8 cellular contexts compared by ENCODE assay signal in the genomic region with DNA sequence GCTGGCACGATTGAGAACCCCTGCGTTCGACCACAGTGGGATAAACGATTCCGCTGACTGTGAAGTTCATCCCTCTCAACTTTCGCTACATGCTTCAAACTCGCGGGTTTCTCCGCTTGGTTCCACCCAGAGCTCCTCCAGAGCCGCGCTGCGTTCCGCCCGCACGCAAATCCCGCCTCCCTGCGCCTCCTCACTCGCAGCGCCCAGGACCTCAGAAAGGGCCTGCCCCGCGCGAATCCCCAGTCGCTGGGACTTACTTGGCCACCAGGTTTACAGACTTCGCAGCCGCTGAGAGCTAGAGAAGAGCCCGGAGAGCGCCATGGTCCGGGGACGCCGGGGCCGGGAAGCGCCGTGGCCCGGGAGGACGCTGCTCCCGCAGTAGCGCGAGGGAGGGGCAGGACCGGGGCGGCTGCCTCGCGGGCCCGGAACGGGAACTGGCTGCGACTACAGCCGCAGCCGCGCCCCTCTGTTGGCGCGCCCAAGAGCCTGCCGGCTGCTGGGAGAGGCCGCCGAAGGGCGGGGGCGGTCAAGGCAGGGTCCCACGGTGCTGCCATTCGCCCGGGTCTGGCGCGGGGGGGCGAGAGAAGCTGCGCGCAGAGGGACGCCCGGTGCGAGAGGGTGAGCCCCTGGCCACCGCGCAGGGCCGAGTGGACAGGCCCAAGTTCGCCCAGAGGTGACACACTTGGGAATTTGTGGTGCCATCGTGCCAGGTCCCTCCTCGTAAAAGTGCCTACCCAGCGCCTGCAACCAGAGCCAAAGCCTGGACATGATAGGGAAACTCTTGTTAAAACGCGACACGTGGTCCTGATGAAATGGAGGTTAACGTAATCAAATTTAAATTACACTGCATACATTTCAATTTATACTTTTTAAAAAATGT. TPM values are rescaled to one million over a fixed set of nuclear protein-coding genes. Genes with fewer than 3 reads are reported as not detected.
DNase-seq lines count a peak whose midpoint lies in the region; TF ChIP-seq lines count a peak whose summit lies in the region.

A gene with protein sequence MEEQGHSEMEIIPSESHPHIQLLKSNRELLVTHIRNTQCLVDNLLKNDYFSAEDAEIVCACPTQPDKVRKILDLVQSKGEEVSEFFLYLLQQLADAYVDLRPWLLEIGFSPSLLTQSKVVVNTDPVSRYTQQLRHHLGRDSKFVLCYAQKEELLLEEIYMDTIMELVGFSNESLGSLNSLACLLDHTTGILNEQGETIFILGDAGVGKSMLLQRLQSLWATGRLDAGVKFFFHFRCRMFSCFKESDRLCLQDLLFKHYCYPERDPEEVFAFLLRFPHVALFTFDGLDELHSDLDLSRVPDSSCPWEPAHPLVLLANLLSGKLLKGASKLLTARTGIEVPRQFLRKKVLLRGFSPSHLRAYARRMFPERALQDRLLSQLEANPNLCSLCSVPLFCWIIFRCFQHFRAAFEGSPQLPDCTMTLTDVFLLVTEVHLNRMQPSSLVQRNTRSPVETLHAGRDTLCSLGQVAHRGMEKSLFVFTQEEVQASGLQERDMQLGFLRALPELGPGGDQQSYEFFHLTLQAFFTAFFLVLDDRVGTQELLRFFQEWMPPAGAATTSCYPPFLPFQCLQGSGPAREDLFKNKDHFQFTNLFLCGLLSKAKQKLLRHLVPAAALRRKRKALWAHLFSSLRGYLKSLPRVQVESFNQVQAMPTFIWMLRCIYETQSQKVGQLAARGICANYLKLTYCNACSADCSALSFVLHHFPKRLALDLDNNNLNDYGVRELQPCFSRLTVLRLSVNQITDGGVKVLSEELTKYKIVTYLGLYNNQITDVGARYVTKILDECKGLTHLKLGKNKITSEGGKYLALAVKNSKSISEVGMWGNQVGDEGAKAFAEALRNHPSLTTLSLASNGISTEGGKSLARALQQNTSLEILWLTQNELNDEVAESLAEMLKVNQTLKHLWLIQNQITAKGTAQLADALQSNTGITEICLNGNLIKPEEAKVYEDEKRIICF (minus strand): TSS at position 436 of the 880 bp plus-strand sequence. CDS start 21,863 bp downstream, outside the sequence.

- no peak within 1 kb of the TSS for H4K91ac ChIP-seq in H9 (ENCODE audit: insufficient read length, low read depth, low read length)

- DNase-seq in GM03348 (ENCODE audit: low spot score) (peak; percentile 92), H9 (peak; percentile 77), MM.1S (peak; percentile 66), SW480 (ENCODE audit: low spot score) (peak; percentile 85), adipocyte (ENCODE audit: low read depth) (peak; percentile 92), cardiac septum (ENCODE audit: low spot score) (peak; percentile 94), posterior cingulate gyrus (peak; percentile 35 to 95 (median 66)), transverse colon (peak; percentile 88)

- H3K4me3 Mint-ChIP-seq in H9, result peak within 1 kb of the TSS; percentile 81 to 87

- H3K14ac ChIP-seq in H9 (ENCODE audit: insufficient read depth, low read length), result peak within 1 kb of the TSS; percentile 77

- TF ChIP-seq EP300 in transverse colon (IDR thresholded peaks at IDR 0.05; ENCODE audit: low read depth), result no peak

- no peak within 1 kb of the TSS for H2BK15ac ChIP-seq in H9 (ENCODE audit: low read depth, low read length)

- peak within 1 kb of the TSS; percentile 54 for H3K18ac ChIP-seq in H9 (ENCODE audit: insufficient read length, low read depth, low read length)

- H2BK5ac ChIP-seq in H9 (ENCODE audit: insufficient read length, low read length), result no peak within 1 kb of the TSS

- H2AFZ ChIP-seq in H9 (ENCODE audit: low read length) (no peak within 1 kb of the TSS), MM.1S (ENCODE audit: low read length) (peak within 1 kb of the TSS; percentile 90)

- intact Hi-C loops in cardiac septum (cut with DNase I) (loop anchor here (1.0 to 5.0 kb wide), 3 partner anchors 8 to 196 kb away; partner anchors contain the start of genes GGCT and ZNRF2), posterior cingulate gyrus (cut with DNase I) (no loop called here), transverse colon (cut with DNase I; ENCODE audit: low total_unique reads) (no loop called here)

- H3K9me3 ChIP-seq in H9 (ENCODE audit: control insufficient read depth, low read depth, low read length) (no peaks in the 10 kb centered on the region), MM.1S (replicated peaks; ENCODE audit: insufficient read depth, low read length) (no peaks in the 10 kb centered on the region), adipocyte (ENCODE audit: control insufficient read depth, low read length) (no peaks in the 10 kb centered on the region), transverse colon (no peaks in the 10 kb centered on the region)

- peaks cover 22% of the 10 kb centered on the region for H3K27me3 Mint-ChIP-seq in H9 (ENCODE audit: low read depth)

- H3K27ac ChIP-seq in H9 (ENCODE audit: insufficient read length, low read depth, low read length), result no peak within 1 kb of the TSS
- H3K27ac ChIP-seq in MM.1S (ENCODE audit: low read length), result peak within 1 kb of the TSS; percentile 48; the same call in 1 of the 2 replicates
- peak within 1 kb of the TSS; percentile 91 to 96 (median 94) for H3K27ac ChIP-seq in transverse colon

- H3K9me2 ChIP-seq in MM.1S (replicated peaks; ENCODE audit: insufficient read depth, low read length), result no peaks in the 10 kb centered on the region

- H3K9ac ChIP-seq in H9 (ENCODE audit: extremely low read depth, insufficient read length, low read length) (peak within 1 kb of the TSS; percentile 17), MM.1S (ENCODE audit: low read length) (peak within 1 kb of the TSS; percentile 63), adipocyte (ENCODE audit: low read length) (peak within 1 kb of the TSS; percentile 81)

- no peaks in the 10 kb centered on the region for H3K4me1 ChIP-seq in H9 (ENCODE audit: insufficient read depth, low read length)
- no peaks in the 10 kb centered on the region for H3K4me1 ChIP-seq in MM.1S (ENCODE audit: low read length)
- peaks cover 46% of the 10 kb centered on the region for H3K4me1 ChIP-seq in adipocyte (ENCODE audit: control insufficient read depth, insufficient read depth, low read length)
- peaks cover 0 to 40% (median 27%) of the 10 kb centered on the region in 4 donors for H3K4me1 ChIP-seq in transverse colon

- WGBS in H9 (ENCODE audit: extremely low coverage, insufficient read length, low lambda C conversion rate), result no CpG with 5 or more reads among the region's 77 CpGs
- WGBS in transverse colon (ENCODE audit: low coverage in 1 of 2), 2 donors, result 0% methylated on average over 4 to 48 of the region's 77 CpGs

- no peaks in the 10 kb centered on the region for H3K79me2 ChIP-seq in H9 (ENCODE audit: insufficient read depth, low read length)
- no peaks in the 10 kb centered on the region for H3K79me2 ChIP-seq in MM.1S (ENCODE audit: low read length)

- peak; percentile 33; the same call in 2 of the 3 replicates for TF ChIP-seq CTCF in H9 (conservative IDR thresholded peaks at IDR 0.05)
- peak; percentile 14; the same call in 1 of the 2 replicates for TF ChIP-seq CTCF in MM.1S (IDR thresholded peaks at IDR 0.05; ENCODE audit: low read length)
- TF ChIP-seq CTCF in transverse colon (IDR thresholded peaks at IDR 0.05), result peak in 2 of 5 experiments; percentile 21 to 22

- no peak within 1 kb of the TSS for H4K8ac ChIP-seq in H9 (replicated peaks; ENCODE audit: insufficient read length, low read depth, low read length)

- peaks cover 6% of the 10 kb centered on the region; the same call in 1 of the 2 replicates for H3F3A ChIP-seq in MM.1S (ENCODE audit: insufficient read depth, low read length)

- H4K5ac ChIP-seq in H9 (ENCODE audit: insufficient read length, low read depth, low read length), result no peak within 1 kb of the TSS

- no peaks in the 10 kb centered on the region for H3K79me1 ChIP-seq in H9 (ENCODE audit: insufficient read depth, low read depth, low read length, poor library complexity, severe bottlenecking)

- H3K23ac ChIP-seq in H9 (ENCODE audit: insufficient read length, low read depth, low read length), result no peak within 1 kb of the TSS

- no peak within 1 kb of the TSS for H2BK12ac ChIP-seq in H9 (ENCODE audit: insufficient read length, low read depth, low read length)

- no peak within 1 kb of the TSS for H2BK120ac ChIP-seq in H9 (ENCODE audit: low read depth, low read length, poor library complexity, severe bottlenecking)

- H3K27ac Mint-ChIP-seq in H9, result peak within 1 kb of the TSS in 2 of 3 experiments; percentile 42 to 78; a peak in 3 of 7 replicates

- TF ChIP-seq POLR2A in transverse colon (IDR thresholded peaks at IDR 0.05), result peak; percentile 90

- peak within 1 kb of the TSS; percentile 57 for H3K4me2 ChIP-seq in H9 (ENCODE audit: insufficient read depth, insufficient read length, low read length)
- peak within 1 kb of the TSS; percentile 92 for H3K4me2 ChIP-seq in MM.1S (ENCODE audit: low read depth, low read length)

- H2BK20ac ChIP-seq in H9 (ENCODE audit: low read depth, low read length, poor library complexity, severe bottlenecking), result no peak within 1 kb of the TSS

- peaks cover 11% of the 10 kb centered on the region for H3K23me2 ChIP-seq in H9 (ENCODE audit: insufficient read length, low read depth, low read length, poor library complexity, severe bottlenecking)

- no peak within 1 kb of the TSS for H2AK5ac ChIP-seq in H9 (ENCODE audit: insufficient read length, low read length)

- H3T11ph ChIP-seq in H9 (ENCODE audit: low read length), result no peak within 1 kb of the TSS

- H3K4ac ChIP-seq in H9 (ENCODE audit: low read depth, low read length), result no peak within 1 kb of the TSS

- H3K36me3 ChIP-seq in MM.1S (replicated peaks; ENCODE audit: insufficient read depth, low read length) (no peaks in the 10 kb centered on the region), adipocyte (ENCODE audit: control insufficient read depth, insufficient read depth, low read length, severe bottlenecking) (no peaks in the 10 kb centered on the region), transverse colon (no peaks in the 10 kb centered on the region)

- in situ Hi-C loops in transverse colon (cut with MboI; ENCODE audit: low pct_ligation_motif_present in 1 of 4, low pct_unique_long_range_greater_than_20kb in 1 of 4, low sequenced_read_pairs in 3 of 4), result no loop called here

- H4K20me1 ChIP-seq in H9 (ENCODE audit: control insufficient read depth, insufficient read depth, insufficient read length) (no peaks in the 10 kb centered on the region), MM.1S (ENCODE audit: insufficient read depth, low read length) (no peaks in the 10 kb centered on the region)

- no peaks in the 10 kb centered on the region for H3K9me3 Mint-ChIP-seq in H9

- peak within 1 kb of the TSS; percentile 75 for H3K4me3 ChIP-seq in MM.1S (ENCODE audit: low read length)
- peak within 1 kb of the TSS; percentile 93 for H3K4me3 ChIP-seq in adipocyte (ENCODE audit: low read length)
- peak within 1 kb of the TSS; percentile 61 to 87 (median 74) for H3K4me3 ChIP-seq in transverse colon

- no peak within 1 kb of the TSS for H3K56ac ChIP-seq in H9 (ENCODE audit: insufficient read length, low read depth, low read length)

- peaks cover 9 to 11% of the 10 kb centered on the region in 2 experiments; a peak in 3 of 4 replicates for H3K4me1 Mint-ChIP-seq in H9

- H3K27me3 ChIP-seq in H9 (ENCODE audit: insufficient read depth, low read length) (no peaks in the 10 kb centered on the region), MM.1S (replicated peaks; ENCODE audit: insufficient read depth, low read length) (no peaks in the 10 kb centered on the region), adipocyte (replicated peaks; ENCODE audit: control insufficient read depth, insufficient read depth, low read length) (no peaks in the 10 kb centered on the region), transverse colon (no peaks in the 10 kb centered on the region)

- no peaks in the 10 kb centered on the region; a peak in 2 of 7 replicates for H3K36me3 Mint-ChIP-seq in H9 (ENCODE audit: insufficient read depth in 1 of 3, low read depth in 3 of 3)

RNA-seq across cellular contexts. Expression of the gene that starts here (rescaled TPM):
- total RNA-seq in H9 (2021), result 4.9 and 5.3 TPM in 2 replicates
- total RNA-seq in cardiac septum, result 13.2 TPM
- total RNA-seq in transverse colon, result 10 to 100 TPM; 12.4 to 18.3 (median 15.6) TPM

Comparison
In these comparisons a context has a peak if more than half of its experiments do, and no peak if none do; other contexts are left out.
1. H3K9ac ChIP-seq: peak in every context shown above with its lines; median percentile 81 in adipocyte; 63 in MM.1S; 17 in H9.